Comparison of ENCODE assay signal across 8 cellular contexts in genomic region chr12:68746572-68747180, GRCh38. TPM values are rescaled to one million over a fixed set of nuclear protein-coding genes. Genes with fewer than 3 reads are reported as not detected.
A peak's percentile ranks its signal among the peaks of the same experiment; 100 is the strongest.
DNase-seq lines count a peak whose midpoint lies in the region; ATAC-seq and TF ChIP-seq lines count a peak whose summit lies in the region.

No MANE protein-coding gene starts in this region.

- peak overlapping the region; percentile 92 for H3K27ac Mint-ChIP-seq in activated CD4-positive, alpha-beta T cell treated with anti-CD3 and anti-CD28 coated beads for 36 hours

- intact Hi-C loops in activated CD4-positive, alpha-beta T cell treated with anti-CD3 and anti-CD28 coated beads for 36 hours (cut with DNase I, micrococcal nuclease), result loop anchor here (1.0 to 5.0 kb wide), 8 partner anchors 60 to 492 kb away; partner anchors contain the start of genes CPSF6 (in 1 of the 2), MDM1 (in 1 of the 2), MDM2 (in 1 of the 2) and NUP107 (in 1 of the 2)

- peaks cover 16% of the 10 kb centered on the region for H3K4me1 Mint-ChIP-seq in activated CD4-positive, alpha-beta T cell treated with anti-CD3 and anti-CD28 coated beads for 36 hours

- no peaks in the 10 kb centered on the region for H3K27me3 Mint-ChIP-seq in activated CD4-positive, alpha-beta T cell treated with anti-CD3 and anti-CD28 coated beads for 36 hours

- TF ChIP-seq CTCF in coronary artery (IDR thresholded peaks at IDR 0.05), result no peak

- peak overlapping the region; percentile 55 to 85 for H3K27ac ChIP-seq in coronary artery

- POLR2A ChIA-PET in activated CD4-positive, alpha-beta T cell treated with anti-CD3 and anti-CD28 coated beads for 36 hours (lab: Charles Lee), result interaction anchor here (0.5 kb wide), 1 partner anchor 853 kb away, joined by 4 read pairs; no protein-coding TSS in a partner anchor

- H3K4me3 ChIP-seq in coronary artery, result peak overlapping the region; percentile 85

- CTCF ChIA-PET in activated CD4-positive, alpha-beta T cell treated with anti-CD3 and anti-CD28 coated beads for 36 hours (lab: Charles Lee), result interaction anchor here (0.7 to 3.0 kb wide), 5 partner anchors 11 to 1443 kb away, joined by 3 to 18 read pairs (median 5); partner anchors contain the start of gene MDM2

- DNase-seq in NCI-H2171 treated with DMSO at 0.1 percent for 48 hours (lab: John Stamatoyannopoulos, UW), result peak; percentile 26
- DNase-seq in NCI-H2171 (lab: John Stamatoyannopoulos, UW), result no peak
- peak; percentile 27 to 83 (median 82) for DNase-seq in NCI-H1417 (lab: John Stamatoyannopoulos, UW)
- peak; percentile 60 for DNase-seq in activated CD4-positive, alpha-beta T cell treated with anti-CD3 and anti-CD28 coated beads for 36 hours
- peak; percentile 76 for DNase-seq in coronary artery (ENCODE audit: low spot score)
- DNase-seq in left kidney (ENCODE audit: low read depth, low spot score), result peak; percentile 84
- DNase-seq in stimulated activated CD4-positive, alpha-beta T cell treated with anti-CD3 and anti-CD28 coated beads, Interleukin-2, amount 100 ng/mL, for 24 hours, result peak; percentile 33 to 37

- peak; percentile 27 for ATAC-seq in HG02763 (IDR thresholded peaks at IDR 0.05; ENCODE audit: unreplicated experiment)
- ATAC-seq in activated CD4-positive, alpha-beta T cell treated with anti-CD3 and anti-CD28 coated beads for 36 hours, result peak; percentile 18

- H3K9me3 Mint-ChIP-seq in activated CD4-positive, alpha-beta T cell treated with anti-CD3 and anti-CD28 coated beads for 36 hours (ENCODE audit: low read depth), result no peaks in the 10 kb centered on the region

- H3K36me3 Mint-ChIP-seq in activated CD4-positive, alpha-beta T cell treated with anti-CD3 and anti-CD28 coated beads for 36 hours (ENCODE audit: low read depth), result peaks cover 13% of the 10 kb centered on the region

- H3K4me3 Mint-ChIP-seq in activated CD4-positive, alpha-beta T cell treated with anti-CD3 and anti-CD28 coated beads for 36 hours, result peak overlapping the region; percentile 87

RNA-seq across cellular contexts. Expression of gene SLC35E3, which starts 0.7 kb away (rescaled TPM):
- 1 to 10 TPM; 3.5 to 5.1 TPM for total RNA-seq in activated CD4-positive, alpha-beta T cell treated with anti-CD3 and anti-CD28 coated beads for 36 hours

RNA-seq across cellular contexts. Expression of gene NUP107, which starts 59.9 kb away (rescaled TPM):
- 100 to 1,000 TPM; 136 to 142 TPM for total RNA-seq in activated CD4-positive, alpha-beta T cell treated with anti-CD3 and anti-CD28 coated beads for 36 hours
